In the genomic region with DNA sequence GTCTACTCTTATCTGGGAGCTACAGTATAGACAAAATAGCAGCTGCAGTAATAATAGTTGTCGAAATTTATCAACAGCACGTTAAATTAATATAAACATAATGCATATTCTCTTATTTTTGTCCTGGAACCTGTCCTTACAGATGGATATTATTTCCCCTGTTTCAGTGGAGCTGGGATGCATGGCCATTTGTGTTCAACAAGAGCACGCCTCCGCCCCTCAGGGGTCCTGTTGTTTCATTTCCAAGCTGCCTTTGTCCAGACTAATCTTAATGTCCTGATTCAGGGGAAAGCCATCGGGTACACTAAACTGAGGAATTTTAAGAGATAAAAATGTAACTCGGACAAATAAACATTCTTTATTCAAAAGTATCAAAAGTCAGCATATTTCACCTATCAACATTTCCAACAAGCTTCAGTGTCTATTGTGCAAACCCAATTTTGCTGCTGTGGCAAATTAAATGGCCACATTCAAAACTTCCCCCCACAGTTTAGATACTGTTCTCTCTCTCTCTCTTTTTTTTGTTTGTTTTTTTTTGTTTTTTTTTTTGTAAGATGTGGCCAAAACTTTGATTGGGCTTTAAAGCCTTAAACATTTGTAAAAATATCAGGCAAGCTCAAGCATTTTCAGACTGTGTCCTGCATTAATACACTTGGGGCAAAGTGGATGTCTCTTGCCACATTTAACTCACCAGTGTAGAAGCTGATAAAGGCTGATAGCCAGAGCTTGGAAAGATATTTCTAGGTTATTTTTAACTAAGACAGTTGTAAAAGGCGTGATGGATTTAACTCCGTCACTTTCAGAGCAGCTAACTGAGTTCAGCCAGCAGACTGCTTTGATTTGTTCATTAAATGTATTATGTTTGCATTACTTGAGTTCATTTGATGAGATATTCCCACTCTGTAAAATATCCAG, we compare ENCODE assay signal across 15 cellular contexts.
"Had no signal": no experiment of that assay in that cellular context is flagged by ENCODE, and none has a peak within 500 bp of the region (broad histone marks: within the 10 kb centered on the region; RNA-seq: fewer than 3 reads in every experiment).

No MANE protein-coding gene starts in this region.

- ATAC-seq: activated CD8-positive, alpha-beta T cell treated with anti-CD3 and anti-CD28 coated beads, Interleukin-2, amount 10 ng/mL, durations not matched to agents 7 days and 5 days; mucosa of descending colon; natural killer cell treated with Interleukin-12 subunit alpha and Interleukin-12 subunit beta and Interleukin-15 and Interleukin-18, amount 100 ng/mL, for 72 hours; stimulated activated effector memory CD8-positive, alpha-beta T cell treated with anti-CD3 and anti-CD28 coated beads, Interleukin-12 subunit alpha, Interleukin-12 subunit beta, amount 100 ng/mL, for 72 hours had no signal

- H3K4me3 ChIP-seq: ascending aorta, mucosa of descending colon, transverse colon had no signal

- H3K27ac Mint-ChIP-seq: activated CD8-positive, alpha-beta T cell treated with anti-CD3 and anti-CD28 coated beads, Interleukin-2, amount 10 ng/mL, durations not matched to agents 7 days and 5 days; activated T-helper 1 cell treated with anti-CD3 and anti-CD28 coated beads, Interleukin-12 subunit alpha, Interleukin-12 subunit beta, Interleukin-2, Interleukin-4 antibody, amounts not matched to agents 30 ng/mL and 10 ng/mL and 1 ng/mL, durations not matched to agents 14 hours and 24 hours and 36 hours; immature natural killer cell; natural killer cell treated with Interleukin-12 subunit alpha and Interleukin-12 subunit beta and Interleukin-15 and Interleukin-18, amount 100 ng/mL, for 72 hours; stimulated activated effector memory CD8-positive, alpha-beta T cell treated with anti-CD3 and anti-CD28 coated beads, Interleukin-12 subunit alpha, Interleukin-12 subunit beta, amount 100 ng/mL, for 72 hours had no signal

- H3K9me3 Mint-ChIP-seq: activated T-helper 1 cell treated with anti-CD3 and anti-CD28 coated beads, Interleukin-12 subunit alpha, Interleukin-12 subunit beta, Interleukin-2, Interleukin-4 antibody, amounts not matched to agents 30 ng/mL and 10 ng/mL and 1 ng/mL, durations not matched to agents 14 hours and 24 hours and 36 hours; natural killer cell treated with Interleukin-12 subunit alpha and Interleukin-12 subunit beta and Interleukin-15 and Interleukin-18, amount 100 ng/mL, for 72 hours; stimulated activated effector memory CD8-positive, alpha-beta T cell treated with anti-CD3 and anti-CD28 coated beads, Interleukin-12 subunit alpha, Interleukin-12 subunit beta, amount 100 ng/mL, for 72 hours had no signal

- FAIRE-seq: small intestine had no signal

- H3K4me1 Mint-ChIP-seq: immature natural killer cell; stimulated activated effector memory CD8-positive, alpha-beta T cell treated with anti-CD3 and anti-CD28 coated beads, Interleukin-12 subunit alpha, Interleukin-12 subunit beta, amount 100 ng/mL, for 72 hours had no signal

- H3K4me1 ChIP-seq: ascending aorta, transverse colon had no signal

- H3K36me3 Mint-ChIP-seq: immature natural killer cell; natural killer cell treated with Interleukin-12 subunit alpha and Interleukin-12 subunit beta and Interleukin-15 and Interleukin-18, amount 100 ng/mL, for 72 hours; stimulated activated effector memory CD8-positive, alpha-beta T cell treated with anti-CD3 and anti-CD28 coated beads, Interleukin-12 subunit alpha, Interleukin-12 subunit beta, amount 100 ng/mL, for 72 hours had no signal

- H3K4me3 Mint-ChIP-seq: activated CD8-positive, alpha-beta T cell treated with anti-CD3 and anti-CD28 coated beads, Interleukin-2, amount 10 ng/mL, durations not matched to agents 7 days and 5 days; activated T-helper 1 cell treated with anti-CD3 and anti-CD28 coated beads, Interleukin-12 subunit alpha, Interleukin-12 subunit beta, Interleukin-2, Interleukin-4 antibody, amounts not matched to agents 30 ng/mL and 10 ng/mL and 1 ng/mL, durations not matched to agents 14 hours and 24 hours and 36 hours; immature natural killer cell; natural killer cell treated with Interleukin-12 subunit alpha and Interleukin-12 subunit beta and Interleukin-15 and Interleukin-18, amount 100 ng/mL, for 72 hours; stimulated activated effector memory CD8-positive, alpha-beta T cell treated with anti-CD3 and anti-CD28 coated beads, Interleukin-12 subunit alpha, Interleukin-12 subunit beta, amount 100 ng/mL, for 72 hours had no signal

- H3K27me3 ChIP-seq: ascending aorta, transverse colon had no signal

- DNase-seq: activated CD4-positive, alpha-beta T cell treated with anti-CD3 and anti-CD28 coated beads for 4 hours; activated CD8-positive, alpha-beta memory T cell treated with anti-CD3 and anti-CD28 coated beads, Interleukin-2, amount 50 U/mL, for 48 hours; activated CD8-positive, alpha-beta T cell treated with anti-CD3 and anti-CD28 coated beads, Interleukin-2, amount 10 ng/mL, durations not matched to agents 7 days and 5 days; activated naive CD4-positive, alpha-beta T cell; central memory CD4-positive, alpha-beta T cell; immature natural killer cell; mucosa of descending colon; small intestine; T1000; transverse colon; WERI-Rb-1 had no signal

- H3K27ac ChIP-seq: ascending aorta, transverse colon, WERI-Rb-1 had no signal

- H3K36me3 ChIP-seq: ascending aorta, transverse colon, WERI-Rb-1 had no signal

- H3K9me3 ChIP-seq: ascending aorta, mucosa of descending colon, transverse colon had no signal
